In the genomic region with DNA sequence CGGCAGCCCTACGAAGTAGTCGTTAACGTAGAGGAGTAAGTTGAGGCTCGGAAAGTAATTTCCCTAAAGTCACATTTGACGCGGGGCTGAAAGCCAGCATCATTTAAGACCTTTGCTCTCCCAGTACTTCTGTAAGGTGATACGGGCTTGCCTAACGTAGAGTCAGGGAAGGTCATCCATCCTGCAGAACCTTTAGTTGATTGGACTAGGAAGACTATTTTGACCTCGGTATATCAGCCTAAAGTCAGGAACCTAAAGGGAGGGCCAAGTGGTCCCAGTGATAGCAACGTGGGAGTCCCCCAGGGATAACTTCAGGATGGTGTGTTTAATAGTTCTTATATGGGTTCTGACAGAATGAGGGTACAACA, we compare ENCODE assay signal across 8 cellular contexts. TPM values are rescaled to one million over a fixed set of nuclear protein-coding genes. Genes with fewer than 3 reads are reported as not detected.
A peak's percentile ranks its signal among the peaks of the same experiment; 100 is the strongest.
DNase-seq lines count a peak whose midpoint lies in the region; ATAC-seq and TF ChIP-seq lines count a peak whose summit lies in the region.

No MANE protein-coding gene starts in this region.

- H3K4me3 ChIP-seq in H7 (ENCODE audit: insufficient read depth, low read depth, low read length) (peak overlapping the region; percentile 99), right atrium auricular region (peak overlapping the region; percentile 81 to 84), skeletal muscle satellite cell (ENCODE audit: low read length) (peak overlapping the region; percentile 98)

- H3K36me3 ChIP-seq in H7 (replicated peaks; ENCODE audit: control insufficient read depth, insufficient read depth, low read length) (peaks cover 23% of the 10 kb centered on the region), right atrium auricular region (peaks cover 41% of the 10 kb centered on the region), skeletal muscle satellite cell (ENCODE audit: insufficient read depth, low read length) (peaks cover 30% of the 10 kb centered on the region)

- peaks cover 10% of the 10 kb centered on the region for H3K4me1 Mint-ChIP-seq in WTC11

- CTCF ChIA-PET in WTC11 (lab: Charles Lee) = interaction anchor here (1.1 to 2.2 kb wide), 5 partner anchors 16 to 128 kb away, joined by 3 to 10 read pairs (median 6); a partner anchor contains a TSS

- ATAC-seq in WTC11 = no peak

- H3K27me3 Mint-ChIP-seq in WTC11 (ENCODE audit: low read depth) = peaks cover 3% of the 10 kb centered on the region; the same call in 1 of the 2 replicates

- H3K27ac Mint-ChIP-seq in WTC11 = peak overlapping the region; percentile 100

- H3K4me1 ChIP-seq in right atrium auricular region (peaks cover 0 to 19% of the 10 kb centered on the region in 2 donors), skeletal muscle satellite cell (ENCODE audit: control insufficient read depth, insufficient read depth, low read length) (peaks cover 9% of the 10 kb centered on the region)

- H3K36me3 Mint-ChIP-seq in WTC11 = peaks cover 42% of the 10 kb centered on the region

- H3K27me3 ChIP-seq in H7 (ENCODE audit: control insufficient read depth, insufficient read depth, low read length) (no peaks in the 10 kb centered on the region), right atrium auricular region (no peaks in the 10 kb centered on the region), skeletal muscle satellite cell (ENCODE audit: control insufficient read depth, insufficient read depth, low read length) (no peaks in the 10 kb centered on the region)

- peak overlapping the region; percentile 93 for H3K4me2 ChIP-seq in skeletal muscle satellite cell (ENCODE audit: low read length)

- peak overlapping the region; percentile 99 for H3K4me3 Mint-ChIP-seq in WTC11

- DNase-seq in H7 (peak; percentile 15), WTC11 (ENCODE audit: low spot score) (no peak), right atrium auricular region (ENCODE audit: low spot score) (no peak), 8988T (no peak), kidney glomerular epithelial cell (lab: John Stamatoyannopoulos, UW) (no peak), nucleus accumbens (lab: John Stamatoyannopoulos, UW) (no peak), RKO (ENCODE audit: low spot score) (no peak)

- peak overlapping the region; percentile 72 to 78 for H3K27ac ChIP-seq in right atrium auricular region

- peak overlapping the region; percentile 90 for H3K9ac ChIP-seq in skeletal muscle satellite cell (ENCODE audit: low read depth, low read length)

- POLR2A ChIA-PET in WTC11 (lab: Charles Lee) = interaction anchor here (1.1 to 1.3 kb wide), 3 partner anchors 13 to 16 kb away, joined by 5 to 8 read pairs (median 5); no protein-coding TSS in a partner anchor

- no peaks in the 10 kb centered on the region for H3K9me3 Mint-ChIP-seq in WTC11

- TF ChIP-seq CTCF in WTC11 (IDR thresholded peaks at IDR 0.05) = no peak
- TF ChIP-seq CTCF in right atrium auricular region (IDR thresholded peaks at IDR 0.05) = no peak

- H3K9me3 ChIP-seq in right atrium auricular region (no peaks in the 10 kb centered on the region), skeletal muscle satellite cell (replicated peaks; ENCODE audit: low read length) (no peaks in the 10 kb centered on the region)

TF ChIP-seq in WTC11, 78 proteins besides CTCF, POLR2A, EP300 and RAD21:
- TF ChIP-seq, protein P1, sequence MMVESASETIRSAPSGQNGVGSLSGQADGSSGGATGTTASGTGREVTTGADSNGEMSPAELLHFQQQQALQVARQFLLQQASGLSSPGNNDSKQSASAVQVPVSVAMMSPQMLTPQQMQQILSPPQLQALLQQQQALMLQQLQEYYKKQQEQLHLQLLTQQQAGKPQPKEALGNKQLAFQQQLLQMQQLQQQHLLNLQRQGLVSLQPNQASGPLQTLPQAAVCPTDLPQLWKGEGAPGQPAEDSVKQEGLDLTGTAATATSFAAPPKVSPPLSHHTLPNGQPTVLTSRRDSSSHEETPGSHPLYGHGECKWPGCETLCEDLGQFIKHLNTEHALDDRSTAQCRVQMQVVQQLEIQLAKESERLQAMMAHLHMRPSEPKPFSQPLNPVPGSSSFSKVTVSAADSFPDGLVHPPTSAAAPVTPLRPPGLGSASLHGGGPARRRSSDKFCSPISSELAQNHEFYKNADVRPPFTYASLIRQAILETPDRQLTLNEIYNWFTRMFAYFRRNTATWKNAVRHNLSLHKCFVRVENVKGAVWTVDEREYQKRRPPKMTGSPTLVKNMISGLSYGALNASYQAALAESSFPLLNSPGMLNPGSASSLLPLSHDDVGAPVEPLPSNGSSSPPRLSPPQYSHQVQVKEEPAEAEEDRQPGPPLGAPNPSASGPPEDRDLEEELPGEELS (CRISPR knock-in tag; IDR thresholded peaks at IDR 0.05) = no peak
- TF ChIP-seq ZBTB21 (CRISPR knock-in tag; IDR thresholded peaks at IDR 0.05; ENCODE audit: borderline replicate concordance) = no peak
- no peak for TF ChIP-seq GRHL2 (CRISPR knock-in tag; IDR thresholded peaks at IDR 0.05; ENCODE audit: insufficient replicate concordance, severe bottlenecking)
- no peak for TF ChIP-seq ATF1 (CRISPR knock-in tag; IDR thresholded peaks at IDR 0.05)
- TF ChIP-seq ZNF416 (CRISPR knock-in tag; IDR thresholded peaks at IDR 0.05) = no peak
- TF ChIP-seq FOXK1 (CRISPR knock-in tag; IDR thresholded peaks at IDR 0.05) = no peak
- no peak for TF ChIP-seq NR1H2 (CRISPR knock-in tag; IDR thresholded peaks at IDR 0.05)
- TF ChIP-seq, protein P2, sequence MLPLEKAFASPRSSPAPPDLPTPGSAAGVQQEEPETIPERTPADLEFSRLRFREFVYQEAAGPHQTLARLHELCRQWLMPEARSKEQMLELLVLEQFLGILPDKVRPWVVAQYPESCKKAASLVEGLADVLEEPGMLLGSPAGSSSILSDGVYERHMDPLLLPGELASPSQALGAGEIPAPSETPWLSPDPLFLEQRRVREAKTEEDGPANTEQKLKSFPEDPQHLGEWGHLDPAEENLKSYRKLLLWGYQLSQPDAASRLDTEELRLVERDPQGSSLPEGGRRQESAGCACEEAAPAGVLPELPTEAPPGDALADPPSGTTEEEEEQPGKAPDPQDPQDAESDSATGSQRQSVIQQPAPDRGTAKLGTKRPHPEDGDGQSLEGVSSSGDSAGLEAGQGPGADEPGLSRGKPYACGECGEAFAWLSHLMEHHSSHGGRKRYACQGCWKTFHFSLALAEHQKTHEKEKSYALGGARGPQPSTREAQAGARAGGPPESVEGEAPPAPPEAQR (CRISPR knock-in tag; IDR thresholded peaks at IDR 0.05) = no peak
- TF ChIP-seq, protein P3, sequence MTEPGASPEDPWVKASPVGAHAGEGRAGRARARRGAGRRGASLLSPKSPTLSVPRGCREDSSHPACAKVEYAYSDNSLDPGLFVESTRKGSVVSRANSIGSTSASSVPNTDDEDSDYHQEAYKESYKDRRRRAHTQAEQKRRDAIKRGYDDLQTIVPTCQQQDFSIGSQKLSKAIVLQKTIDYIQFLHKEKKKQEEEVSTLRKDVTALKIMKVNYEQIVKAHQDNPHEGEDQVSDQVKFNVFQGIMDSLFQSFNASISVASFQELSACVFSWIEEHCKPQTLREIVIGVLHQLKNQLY (CRISPR knock-in tag; IDR thresholded peaks at IDR 0.05) = no peak
- TF ChIP-seq GABPB1 (CRISPR knock-in tag; IDR thresholded peaks at IDR 0.05) = no peak
- TF ChIP-seq JAZF1 (CRISPR knock-in tag; IDR thresholded peaks at IDR 0.05) = no peak; the same call in 1 of the 2 replicates
- TF ChIP-seq SMAD3 (CRISPR knock-in tag; IDR thresholded peaks at IDR 0.05; ENCODE audit: borderline replicate concordance) = no peak
- no peak for TF ChIP-seq HMGA2 (CRISPR knock-in tag; IDR thresholded peaks at IDR 0.05)
- TF ChIP-seq NFYB (CRISPR knock-in tag; conservative IDR thresholded peaks at IDR 0.05; ENCODE audit: low read depth) = no peak
- TF ChIP-seq ZNF396 (CRISPR knock-in tag; IDR thresholded peaks at IDR 0.05; ENCODE audit: borderline replicate concordance) = no peak
- no peak for TF ChIP-seq CREB1 (CRISPR knock-in tag; IDR thresholded peaks at IDR 0.05)
- TF ChIP-seq, protein P4, sequence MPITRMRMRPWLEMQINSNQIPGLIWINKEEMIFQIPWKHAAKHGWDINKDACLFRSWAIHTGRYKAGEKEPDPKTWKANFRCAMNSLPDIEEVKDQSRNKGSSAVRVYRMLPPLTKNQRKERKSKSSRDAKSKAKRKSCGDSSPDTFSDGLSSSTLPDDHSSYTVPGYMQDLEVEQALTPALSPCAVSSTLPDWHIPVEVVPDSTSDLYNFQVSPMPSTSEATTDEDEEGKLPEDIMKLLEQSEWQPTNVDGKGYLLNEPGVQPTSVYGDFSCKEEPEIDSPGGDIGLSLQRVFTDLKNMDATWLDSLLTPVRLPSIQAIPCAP (CRISPR knock-in tag; IDR thresholded peaks at IDR 0.05) = no peak
- no peak for TF ChIP-seq TEAD4 (CRISPR knock-in tag; IDR thresholded peaks at IDR 0.05)
- TF ChIP-seq NFATC4 (CRISPR knock-in tag; IDR thresholded peaks at IDR 0.05) = no peak
- no peak for TF ChIP-seq OVOL2 (CRISPR knock-in tag; IDR thresholded peaks at IDR 0.05; ENCODE audit: borderline replicate concordance)

RNA-seq across cellular contexts. Expression of a gene that starts 0.7 kb away (rescaled TPM):
- 20.6 and 26.5 TPM in 2 replicates for total RNA-seq in H7 (2014; rRNA removed; shearing (Covaris generic))
- total RNA-seq in WTC11 (2021) (39.9 to 42.8 TPM (median 41.8 TPM) in 3 replicates), right atrium auricular region (10 to 100 TPM; 29.5 to 31.6 TPM)
- 12.9 and 16.5 TPM in 2 replicates for total RNA-seq in skeletal muscle satellite cell (2012; rRNA removed)

RNA-seq across cellular contexts. Expression of a gene that starts 29.7 kb away (rescaled TPM):
- 93.3 and 97.2 TPM in 2 replicates for total RNA-seq in H7 (2014; rRNA removed; shearing (Covaris generic))
- 103 to 109 TPM (median 106 TPM) in 3 replicates for total RNA-seq in WTC11 (2021)
- 10 to 100 TPM; 15.4 to 27.3 TPM for total RNA-seq in right atrium auricular region
- 0.76 and 1.1 TPM in 2 replicates for total RNA-seq in skeletal muscle satellite cell (2012; rRNA removed)
